ENCODE assay signal across 1 cellular context in genomic region chr2:187547353-187547979, GRCh38.
TF ChIP-seq lines count a peak whose summit lies in the region.

No MANE protein-coding gene starts in this region.

TF ChIP-seq in HepG2, 621 proteins besides CTCF, POLR2A, EP300 and RAD21 (continued from another document):
- TF ChIP-seq TFAP4 (IDR thresholded peaks at IDR 0.05; ENCODE audit: borderline replicate concordance, low read depth) = peak; percentile 53; the same call in 1 of the 2 replicates
TF ChIP-seq in HepG2: peak in this region for 11.
